ENCODE assay signal across 23 cellular contexts in genomic region chr12:1992732-1993131, GRCh38. TPM values are rescaled to one million over a fixed set of nuclear protein-coding genes. Genes with fewer than 3 reads are reported as not detected.
DNase-seq lines count a peak whose midpoint lies in the region; ATAC-seq and TF ChIP-seq lines count a peak whose summit lies in the region.
"Had no signal": no experiment of that assay in that cellular context is flagged by ENCODE, and none has a peak within 500 bp of the region (broad histone marks: within the 10 kb centered on the region; RNA-seq: fewer than 3 reads in every experiment).

No MANE protein-coding gene starts in this region.

- 76 to 89% methylated on average over 3 of the region's 3 CpGs for WGBS in gastroesophageal sphincter (ENCODE audit: low coverage in 1 of 2), 2 donors

- H3K36me3 ChIP-seq in HCT116 (ENCODE audit: control insufficient read depth in 1 of 2, insufficient read depth in 2 of 2, low read length in 2 of 2), result peaks cover 8 to 14% of the 10 kb centered on the region in 2 experiments; a peak in 2 of 4 replicates
- peaks cover 3 to 59% of the 10 kb centered on the region in 2 donors for H3K36me3 ChIP-seq in gastroesophageal sphincter
- H3K36me3 ChIP-seq: thyroid gland had no signal

- no peak overlapping the region for H3K4me3 Mint-ChIP-seq in T-cell
- peak overlapping the region; percentile 14 for H3K4me3 Mint-ChIP-seq in stimulated activated effector memory CD8-positive, alpha-beta T cell treated with anti-CD3 and anti-CD28 coated beads, Interleukin-12 subunit alpha, Interleukin-12 subunit beta, amount 100 ng/mL, for 72 hours
- H3K4me3 Mint-ChIP-seq: B cell, endodermal cell had no signal

- no peaks in the 10 kb centered on the region for H3K27me3 Mint-ChIP-seq in T-cell
- H3K27me3 Mint-ChIP-seq: B cell, progenitor cell of endocrine pancreas had no signal

- H2AFZ ChIP-seq in HCT116 (ENCODE audit: low read depth, low read length, poor library complexity, severe bottlenecking), result no peak overlapping the region

- H3K27me3 ChIP-seq in HCT116 (ENCODE audit: insufficient read depth, low read length) (no peaks in the 10 kb centered on the region), gastroesophageal sphincter (no peaks in the 10 kb centered on the region)
- H3K27me3 ChIP-seq: thyroid gland had no signal

- peak overlapping the region; percentile 66 to 77 for H3K27ac Mint-ChIP-seq in T-cell
- H3K27ac Mint-ChIP-seq in stimulated activated effector memory CD8-positive, alpha-beta T cell treated with anti-CD3 and anti-CD28 coated beads, Interleukin-12 subunit alpha, Interleukin-12 subunit beta, amount 100 ng/mL, for 72 hours, result peak overlapping the region; percentile 77
- H3K27ac Mint-ChIP-seq: B cell, endodermal cell, progenitor cell of endocrine pancreas had no signal

- TF ChIP-seq EP300 in gastroesophageal sphincter (IDR thresholded peaks at IDR 0.05), result no peak

- CTCF ChIA-PET in HCT116 (lab: Charles Lee), result no interaction called here
- CTCF ChIA-PET in T-cell (lab: Charles Lee), result interaction anchor here in 1 of 2 donors (0.6 to 1.0 kb wide), 2 partner anchors 358 to 410 kb away, joined by 3 to 4 read pairs; no protein-coding TSS in a partner anchor

- ATAC-seq in HCT116 (no peak), T-cell (replicated peaks in 1 of 4) (no peak), gastroesophageal sphincter (no peak), HG03095 (IDR thresholded peaks at IDR 0.05; ENCODE audit: unreplicated experiment) (no peak), HG03135 (IDR thresholded peaks at IDR 0.05; ENCODE audit: unreplicated experiment) (no peak)
- ATAC-seq in stimulated activated effector memory CD8-positive, alpha-beta T cell treated with anti-CD3 and anti-CD28 coated beads, Interleukin-12 subunit alpha, Interleukin-12 subunit beta, amount 100 ng/mL, for 72 hours, result no peak

- DNase-seq in HCT116 (ENCODE audit: low read depth, low spot score) (no peak), T-cell (no peak), NAMALWA (ENCODE audit: low spot score) (no peak)
- DNase-seq in stimulated activated effector memory CD8-positive, alpha-beta T cell treated with anti-CD3 and anti-CD28 coated beads, Interleukin-12 subunit alpha, Interleukin-12 subunit beta, amount 100 ng/mL, for 72 hours (ENCODE audit: low spot score in 2 of 2), result no peak
- no peak for DNase-seq in stimulated activated CD4-positive, alpha-beta T cell treated with anti-CD3 and anti-CD28 coated beads, Interleukin-4, amount 100 ng/mL, for 4 hours
- DNase-seq: activated CD8-positive, alpha-beta memory T cell treated with anti-CD3 and anti-CD28 coated beads, Interleukin-2, amount 50 U/mL, for 48 hours; activated gamma-delta T cell; endodermal cell; glutamatergic neuron; midbrain; NCI-H1417 treated with DMSO at 0.1 percent for 48 hours; NCI-H510A treated with DMSO at 0.1 percent for 48 hours; NK-92 treated with Interleukin-12 subunit alpha and Interleukin-12 subunit beta, amount 100 ng/mL, for 24 hours; stimulated activated CD4-positive, alpha-beta T cell treated with anti-CD3 and anti-CD28 coated beads, Interleukin-2, amount 100 ng/mL, for 24 hours; stimulated activated naive CD4-positive, alpha-beta T cell; thyroid gland had no signal

- H3K79me2 ChIP-seq in HCT116 (ENCODE audit: insufficient read depth, low read length), result no peaks in the 10 kb centered on the region

- H3K4me1 Mint-ChIP-seq in T-cell, result peaks cover 28 to 47% (median 42%) of the 10 kb centered on the region in 3 donors
- H3K4me1 Mint-ChIP-seq in stimulated activated effector memory CD8-positive, alpha-beta T cell treated with anti-CD3 and anti-CD28 coated beads, Interleukin-12 subunit alpha, Interleukin-12 subunit beta, amount 100 ng/mL, for 72 hours, result peaks cover 44% of the 10 kb centered on the region
- H3K4me1 Mint-ChIP-seq: B cell had no signal

- no peaks in the 10 kb centered on the region for H3K9me3 Mint-ChIP-seq in T-cell
- no peaks in the 10 kb centered on the region for H3K9me3 Mint-ChIP-seq in stimulated activated effector memory CD8-positive, alpha-beta T cell treated with anti-CD3 and anti-CD28 coated beads, Interleukin-12 subunit alpha, Interleukin-12 subunit beta, amount 100 ng/mL, for 72 hours
- H3K9me3 Mint-ChIP-seq: endodermal cell had no signal

- no peaks in the 10 kb centered on the region for H4K20me1 ChIP-seq in HCT116 (ENCODE audit: insufficient read depth)

- TF ChIP-seq POLR2A in HCT116 (IDR thresholded peaks at IDR 0.05; ENCODE audit: borderline replicate concordance, extremely low read depth, insufficient read depth, insufficient read length) (no peak), gastroesophageal sphincter (IDR thresholded peaks at IDR 0.05) (no peak)

- peaks cover 71% of the 10 kb centered on the region for H3K36me3 Mint-ChIP-seq in T-cell
- H3K36me3 Mint-ChIP-seq in stimulated activated effector memory CD8-positive, alpha-beta T cell treated with anti-CD3 and anti-CD28 coated beads, Interleukin-12 subunit alpha, Interleukin-12 subunit beta, amount 100 ng/mL, for 72 hours, result peaks cover 84% of the 10 kb centered on the region

- H3K4me1 ChIP-seq in HCT116 (ENCODE audit: control insufficient read depth in 1 of 2, insufficient read depth in 2 of 2, low read length in 2 of 2) (peaks cover 0 to 12% of the 10 kb centered on the region in 2 experiments; a peak in 2 of 4 replicates), gastroesophageal sphincter (peaks cover 4 to 23% (median 12%) of the 10 kb centered on the region in 3 donors)
- H3K4me1 ChIP-seq: thyroid gland had no signal

- RAD21 ChIA-PET in HCT116 (lab: Charles Lee; ENCODE audit: low non-redundant PET in 1 of 2, low total read pairs in 2 of 2, uncharacterized antibody in 2 of 2, unreplicated experiment in 2 of 2), result no interaction called here

- H3K4me3 ChIP-seq in HCT116 (replicated peaks in 1 of 2; ENCODE audit: low read depth in 1 of 2, low read length in 2 of 2), result no peak overlapping the region
- H3K4me3 ChIP-seq in gastroesophageal sphincter, result no peak overlapping the region
- H3K4me3 ChIP-seq: coronary artery, skin epidermis, thyroid gland had no signal

- intact Hi-C loops in HCT116 (cut with micrococcal nuclease), result no loop called here

- H3K9me3 ChIP-seq in HCT116 (ENCODE audit: control insufficient read depth in 1 of 2, insufficient read depth in 1 of 2, low read depth in 1 of 2, low read length in 2 of 2) (peaks cover 0 to 4% of the 10 kb centered on the region in 2 experiments; a peak in 1 of 4 replicates), gastroesophageal sphincter (no peaks in the 10 kb centered on the region)
- H3K9me3 ChIP-seq: thyroid gland had no signal

- no peaks in the 10 kb centered on the region for H3K9me2 ChIP-seq in HCT116 (ENCODE audit: insufficient read depth)

- POLR2A ChIA-PET in HCT116 (lab: Charles Lee) (no interaction called here), T-cell (lab: Charles Lee) (no interaction called here)

- no peak overlapping the region for H3K9ac ChIP-seq in HCT116 (ENCODE audit: low read length)

- no peak for TF ChIP-seq RAD21 in HCT116 (IDR thresholded peaks at IDR 0.05; ENCODE audit: low read depth)

- no peak overlapping the region; the same call in 1 of the 2 replicates for H3K4me2 ChIP-seq in HCT116 (ENCODE audit: low read length)

- TF ChIP-seq CTCF in HCT116 (IDR thresholded peaks at IDR 0.05 in 2 of 3, conservative IDR thresholded peaks at IDR 0.05 in 1 of 3; ENCODE audit: borderline replicate concordance in 1 of 3, insufficient read depth in 1 of 3, low read depth in 2 of 3, low read length in 2 of 3) (no peak), gastroesophageal sphincter (IDR thresholded peaks at IDR 0.05) (no peak)

- TSS peak; percentile 4 for BruUV-seq in HCT116 (replicated peaks; lab: Mats Ljungman, UMichigan)

- H3K27ac ChIP-seq in HCT116 (ENCODE audit: low read depth, low read length) (no peak overlapping the region), gastroesophageal sphincter (peak overlapping the region; percentile 59 to 87 (median 78))
- H3K27ac ChIP-seq: coronary artery, thyroid gland had no signal

TF ChIP-seq in HCT116, 20 proteins besides CTCF, POLR2A, EP300 and RAD21 (continues in another document):
- TF ChIP-seq TCF7L2 (IDR thresholded peaks at IDR 0.05; ENCODE audit: borderline replicate concordance, extremely low read depth, insufficient read depth, insufficient read length), result no peak
- no peak for TF ChIP-seq CEBPB (IDR thresholded peaks at IDR 0.05; ENCODE audit: low read depth)
- no peak for TF ChIP-seq CBX3 (IDR thresholded peaks at IDR 0.05; ENCODE audit: low read depth)
- TF ChIP-seq REST (IDR thresholded peaks at IDR 0.05; ENCODE audit: low read depth), result no peak
- no peak for TF ChIP-seq EZH2 (IDR thresholded peaks at IDR 0.05)
- TF ChIP-seq ELF1 (IDR thresholded peaks at IDR 0.05; ENCODE audit: borderline replicate concordance, low read depth), result no peak
- TF ChIP-seq ATF3 (IDR thresholded peaks at IDR 0.05), result no peak
- TF ChIP-seq SIN3A (IDR thresholded peaks at IDR 0.05; ENCODE audit: low read depth), result no peak

RNA-seq across cellular contexts. Expression of gene DCP1B, which starts 11.5 kb away (rescaled TPM):
- total RNA-seq in HCT116 (2021; ENCODE audit: unreplicated experiment) (13.8 TPM), T-cell (10 to 100 TPM; 10.5 to 24.2 (median 20.3) TPM), gastroesophageal sphincter (10 to 100 TPM; 26.1 to 30.4 (median 27.9) TPM)
- 9.1 and 13.1 TPM in 2 replicates for polyA plus RNA-seq in HCT116 (2012)
